19 cellular contexts compared by ENCODE assay signal in genomic region chr10:110433740-110434139, GRCh38.
DNase-seq lines count a peak whose midpoint lies in the region; ATAC-seq and TF ChIP-seq lines count a peak whose summit lies in the region.
"Had no signal": no experiment of that assay in that cellular context is flagged by ENCODE, and none has a peak within 500 bp of the region (broad histone marks: within the 10 kb centered on the region; RNA-seq: fewer than 3 reads in every experiment).

No MANE protein-coding gene starts in this region.

- H3K9me3 ChIP-seq in HEK293 (ENCODE audit: control insufficient read depth, insufficient read depth, low read depth, low read length): no peaks in the 10 kb centered on the region
- H3K9me3 ChIP-seq: ascending aorta, uterus had no signal

- POLR2A ChIA-PET in HEK293 (lab: Yijun Ruan, JAX): no interaction called here

- H3K36me3 ChIP-seq in HEK293 (ENCODE audit: control insufficient read depth in 2 of 2, insufficient read depth in 1 of 2, low read length in 2 of 2): no peaks in the 10 kb centered on the region
- H3K36me3 ChIP-seq: ascending aorta, uterus had no signal

- no peak overlapping the region for H3K27ac ChIP-seq in HEK293 (ENCODE audit: extremely low read depth, low read depth, low read length)
- H3K27ac ChIP-seq: ascending aorta, uterus had no signal

- DNase-seq in activated effector memory CD4-positive, alpha-beta T cell treated with anti-CD3 and anti-CD28 coated beads, Interleukin-2, amount 50 U/mL, for 16 hours: peak; percentile 54
- no peak for DNase-seq in activated effector memory CD4-positive, alpha-beta T cell treated with Interleukin-2 at 50 U/mL for 16 hours
- DNase-seq in chondrocyte (ENCODE audit: low spot score) (peak; percentile 68), progenitor cell of endocrine pancreas (ENCODE audit: low spot score, unreplicated experiment) (no peak), G401 (ENCODE audit: low spot score) (no peak)
- DNase-seq: activated naive CD8-positive, alpha-beta T cell treated with anti-CD3 and anti-CD28 coated beads for 36 hours; central memory CD4-positive, alpha-beta T cell; dermis blood vessel endothelial cell; NCI-H226; NCI-H748 treated with DMSO at 0.1 percent for 48 hours; small intestine; uterus had no signal

- H3K27ac Mint-ChIP-seq in chondrocyte (ENCODE audit: unreplicated experiment): no peak overlapping the region
- peak overlapping the region; percentile 18 for H3K27ac Mint-ChIP-seq in progenitor cell of endocrine pancreas
- H3K27ac Mint-ChIP-seq: activated naive CD8-positive, alpha-beta T cell treated with anti-CD3 and anti-CD28 coated beads for 36 hours; memory B cell; stimulated activated effector memory CD8-positive, alpha-beta T cell treated with anti-CD3 and anti-CD28 coated beads, Interleukin-12 subunit alpha, Interleukin-12 subunit beta, amount 100 ng/mL, for 72 hours had no signal

- H3K4me1 Mint-ChIP-seq in chondrocyte (ENCODE audit: low read depth): peaks cover 8% of the 10 kb centered on the region
- no peaks in the 10 kb centered on the region for H3K4me1 Mint-ChIP-seq in progenitor cell of endocrine pancreas (ENCODE audit: low read depth)

- H3K4me3 ChIP-seq in HEK293 (ENCODE audit: low read depth, low read length): no peak overlapping the region
- H3K4me3 ChIP-seq: ascending aorta, uterus had no signal

- in situ Hi-C loops in G401 (cut with HindIII; ENCODE audit: low sequenced_read_pairs): no loop called here

- H3K4me3 Mint-ChIP-seq in chondrocyte (ENCODE audit: unreplicated experiment) (no peak overlapping the region), progenitor cell of endocrine pancreas (ENCODE audit: low read depth) (no peak overlapping the region)
- H3K4me3 Mint-ChIP-seq: activated naive CD8-positive, alpha-beta T cell treated with anti-CD3 and anti-CD28 coated beads for 36 hours; memory B cell; stimulated activated effector memory CD8-positive, alpha-beta T cell treated with anti-CD3 and anti-CD28 coated beads, Interleukin-12 subunit alpha, Interleukin-12 subunit beta, amount 100 ng/mL, for 72 hours had no signal

- TF ChIP-seq CTCF in HEK293 (tag by site-specific recombination; IDR thresholded peaks at IDR 0.05) (no peak), chondrocyte (IDR thresholded peaks at IDR 0.05) (no peak), progenitor cell of endocrine pancreas (IDR thresholded peaks at IDR 0.05; ENCODE audit: unreplicated experiment) (no peak)

- peaks cover 7% of the 10 kb centered on the region for H3K9me3 Mint-ChIP-seq in chondrocyte (ENCODE audit: low read depth)
- H3K9me3 Mint-ChIP-seq in progenitor cell of endocrine pancreas (ENCODE audit: low read depth): peaks cover 5% of the 10 kb centered on the region
- H3K9me3 Mint-ChIP-seq: memory B cell; stimulated activated effector memory CD8-positive, alpha-beta T cell treated with anti-CD3 and anti-CD28 coated beads, Interleukin-12 subunit alpha, Interleukin-12 subunit beta, amount 100 ng/mL, for 72 hours had no signal

- H3K27me3 Mint-ChIP-seq in chondrocyte (ENCODE audit: low read depth): no peaks in the 10 kb centered on the region
- peaks cover 6% of the 10 kb centered on the region for H3K27me3 Mint-ChIP-seq in progenitor cell of endocrine pancreas
- H3K27me3 Mint-ChIP-seq: activated naive CD8-positive, alpha-beta T cell treated with anti-CD3 and anti-CD28 coated beads for 36 hours had no signal

- H3K36me3 Mint-ChIP-seq in chondrocyte (ENCODE audit: low read depth) (no peaks in the 10 kb centered on the region), progenitor cell of endocrine pancreas (ENCODE audit: insufficient read depth) (no peaks in the 10 kb centered on the region)
- H3K36me3 Mint-ChIP-seq: activated naive CD8-positive, alpha-beta T cell treated with anti-CD3 and anti-CD28 coated beads for 36 hours; memory B cell had no signal

- H3K4me1 ChIP-seq in HEK293 (ENCODE audit: control insufficient read depth, insufficient read depth, low read length): no peaks in the 10 kb centered on the region; the same call in 1 of the 2 replicates
- H3K4me1 ChIP-seq: ascending aorta, uterus had no signal

- CTCF ChIA-PET in HEK293 (lab: Yijun Ruan, JAX): no interaction called here

- ATAC-seq in HG02759 (IDR thresholded peaks at IDR 0.05; ENCODE audit: unreplicated experiment) (no peak), HG03565 (IDR thresholded peaks at IDR 0.05; ENCODE audit: unreplicated experiment) (no peak)
- ATAC-seq: HCT116; stimulated activated effector memory CD8-positive, alpha-beta T cell treated with anti-CD3 and anti-CD28 coated beads, Interleukin-12 subunit alpha, Interleukin-12 subunit beta, amount 100 ng/mL, for 72 hours had no signal

TF ChIP-seq in HEK293, 187 proteins besides CTCF, POLR2A, EP300 and RAD21:
- no peak for TF ChIP-seq SP3 (tag by site-specific recombination; IDR thresholded peaks at IDR 0.05)
- TF ChIP-seq ZIC2 (tag by site-specific recombination; IDR thresholded peaks at IDR 0.05): peak; percentile 74

Comparison
In these comparisons a context has a peak if more than half of its experiments do, and no peak if none do; other contexts are left out.
1. DNase-seq: peak in activated effector memory CD4-positive, alpha-beta T cell treated with anti-CD3 and anti-CD28 coated beads, Interleukin-2, amount 50 U/mL, for 16 hours (single experiment) and chondrocyte (single experiment); none in activated effector memory CD4-positive, alpha-beta T cell treated with Interleukin-2 at 50 U/mL for 16 hours (single experiment), progenitor cell of endocrine pancreas (single experiment) and G401 (single experiment).